ENCODE assay signal across 8 cellular contexts in the genomic region with DNA sequence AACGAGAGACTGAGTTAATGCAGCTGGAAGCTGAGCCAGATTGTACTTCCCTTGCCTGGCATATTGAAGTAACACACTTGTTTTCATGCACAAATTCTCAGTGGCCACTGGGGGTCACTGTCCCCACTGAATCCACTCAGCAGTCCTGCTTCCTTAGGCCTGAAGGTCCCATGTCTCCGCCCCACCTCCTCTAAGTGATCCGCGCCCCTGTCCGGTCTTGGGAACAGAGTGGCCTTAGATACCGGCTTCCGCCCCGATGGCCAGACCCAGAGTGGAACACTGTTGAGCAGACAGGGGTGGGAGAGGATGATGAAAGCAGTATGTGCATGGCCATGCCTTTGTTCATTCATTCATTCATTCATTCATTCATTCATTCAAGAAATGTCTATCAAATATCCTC. TPM values are rescaled to one million over a fixed set of nuclear protein-coding genes. Genes with fewer than 3 reads are reported as not detected.
A peak's percentile ranks its signal among the peaks of the same experiment; 100 is the strongest.
DNase-seq lines count a peak whose midpoint lies in the region; ATAC-seq and TF ChIP-seq lines count a peak whose summit lies in the region.

No MANE protein-coding gene starts in this region.

- peaks cover 8 to 10% of the 10 kb centered on the region in 2 donors for H3K36me3 Mint-ChIP-seq in activated naive CD4-positive, alpha-beta T cell treated with anti-CD3 and anti-CD28 coated beads, Interleukin-2, amount 50 U/mL, for 72 hours

- no peaks in the 10 kb centered on the region for H3K27me3 ChIP-seq in cardiac muscle cell

- no peaks in the 10 kb centered on the region for H3K9me3 ChIP-seq in cardiac muscle cell (ENCODE audit: low read depth)

- POLR2A ChIA-PET in RWPE1 (lab: Yijun Ruan, JAX; ENCODE audit: low non-redundant PET): no interaction called here

- ATAC-seq in activated naive CD4-positive, alpha-beta T cell treated with anti-CD3 and anti-CD28 coated beads, Interleukin-2, amount 50 U/mL, for 72 hours: peak; percentile 68 to 72
- ATAC-seq in GM21825 (IDR thresholded peaks at IDR 0.05; ENCODE audit: unreplicated experiment): no peak

- CTCF ChIA-PET in RWPE1 (lab: Yijun Ruan, JAX): interaction anchor here (0.7 to 0.9 kb wide), 4 partner anchors 9 to 211 kb away, joined by 3 to 6 read pairs (median 4); no protein-coding TSS in a partner anchor

- DNase-seq in LHCN-M2 (ENCODE audit: low read depth) (peak; percentile 86), RWPE1 (ENCODE audit: low spot score) (peak; percentile 88), cardiac muscle cell (ENCODE audit: low read depth in 1 of 2, low spot score in 1 of 2) (peak; percentile 89 to 94), pons (ENCODE audit: low spot score) (peak; percentile 78), NCI-H1436 treated with DMSO at 0.1 percent for 48 hours (lab: John Stamatoyannopoulos, UW) (no peak)
- peak in 1 of 2 donors; percentile 54 for DNase-seq in activated naive CD4-positive, alpha-beta T cell treated with anti-CD3 and anti-CD28 coated beads, Interleukin-2, amount 50 U/mL, for 72 hours (ENCODE audit: low spot score in 2 of 2)

- TF ChIP-seq CTCF in GM12872 (IDR thresholded peaks at IDR 0.05; ENCODE audit: insufficient read depth, low read depth, low read length) (peak; percentile 85), RWPE1 (conservative IDR thresholded peaks at IDR 0.05; ENCODE audit: low read depth) (peak; percentile 79), cardiac muscle cell (IDR thresholded peaks at IDR 0.05; ENCODE audit: low read depth, low read length) (peak; percentile 81)

- no peaks in the 10 kb centered on the region for H3K4me1 ChIP-seq in cardiac muscle cell (ENCODE audit: low read depth)

- H3K27ac ChIP-seq in RWPE1 (peak overlapping the region; percentile 1; the same call in 1 of the 2 replicates), cardiac muscle cell (no peak overlapping the region)

- peak overlapping the region in 1 of 2 donors; percentile 85 for H3K27ac Mint-ChIP-seq in activated naive CD4-positive, alpha-beta T cell treated with anti-CD3 and anti-CD28 coated beads, Interleukin-2, amount 50 U/mL, for 72 hours

- no peaks in the 10 kb centered on the region for H3K9me3 Mint-ChIP-seq in activated naive CD4-positive, alpha-beta T cell treated with anti-CD3 and anti-CD28 coated beads, Interleukin-2, amount 50 U/mL, for 72 hours

- no peaks in the 10 kb centered on the region for H3K36me3 ChIP-seq in cardiac muscle cell

- no peak overlapping the region for H3K4me3 ChIP-seq in cardiac muscle cell

RNA-seq across cellular contexts. Expression of gene CHAF1B, which starts 34.8 kb away (rescaled TPM):
- total RNA-seq in LHCN-M2 (2014; rRNA removed) (9.0 and 9.9 TPM in 2 replicates), cardiac muscle cell (2.6 and 3.1 TPM in 2 replicates)
- polyA plus RNA-seq in LHCN-M2 (2012): 6.5 TPM
- 10 to 100 TPM; 27.5 to 33.1 TPM for total RNA-seq in activated naive CD4-positive, alpha-beta T cell treated with anti-CD3 and anti-CD28 coated beads, Interleukin-2, amount 50 U/mL, for 72 hours
- 2.4 and 5.0 TPM in 2 replicates for polyA plus RNA-seq in cardiac muscle cell

RNA-seq across cellular contexts. Expression of gene CLDN14, which starts 59.9 kb away (rescaled TPM):
- total RNA-seq in LHCN-M2 (2014; rRNA removed): not detected in 2 replicates
- polyA plus RNA-seq in LHCN-M2 (2012): 0.27 TPM
- total RNA-seq in activated naive CD4-positive, alpha-beta T cell treated with anti-CD3 and anti-CD28 coated beads, Interleukin-2, amount 50 U/mL, for 72 hours: not detected
- not detected in 2 replicates for total RNA-seq in cardiac muscle cell
- not detected in 2 replicates for polyA plus RNA-seq in cardiac muscle cell
